In the genomic region with DNA sequence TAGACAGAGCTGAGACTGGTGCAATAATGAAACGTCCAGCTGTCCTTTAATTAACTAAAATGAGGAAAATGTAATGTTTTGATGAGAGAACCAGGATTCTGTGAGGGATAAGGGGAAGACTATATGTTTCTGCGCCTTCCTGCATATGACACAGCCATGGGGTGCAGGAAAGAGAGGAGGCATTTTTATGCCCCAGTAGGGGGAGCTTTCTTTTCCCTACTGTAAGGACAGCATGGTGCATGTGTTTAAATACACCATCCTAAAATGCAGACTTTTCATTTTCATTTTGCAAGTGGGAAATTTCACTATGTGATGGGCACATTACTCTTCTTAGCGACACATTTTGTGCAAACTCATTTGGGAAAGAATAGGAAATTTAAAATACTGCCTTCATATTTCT, we compare ENCODE assay signal across 1 cellular context.
TF ChIP-seq lines count a peak whose summit lies in the region.

No MANE protein-coding gene starts in this region.

TF ChIP-seq in H1, 55 proteins besides CTCF, POLR2A, EP300 and RAD21 (continued from another document):
- TF ChIP-seq, protein P1, sequence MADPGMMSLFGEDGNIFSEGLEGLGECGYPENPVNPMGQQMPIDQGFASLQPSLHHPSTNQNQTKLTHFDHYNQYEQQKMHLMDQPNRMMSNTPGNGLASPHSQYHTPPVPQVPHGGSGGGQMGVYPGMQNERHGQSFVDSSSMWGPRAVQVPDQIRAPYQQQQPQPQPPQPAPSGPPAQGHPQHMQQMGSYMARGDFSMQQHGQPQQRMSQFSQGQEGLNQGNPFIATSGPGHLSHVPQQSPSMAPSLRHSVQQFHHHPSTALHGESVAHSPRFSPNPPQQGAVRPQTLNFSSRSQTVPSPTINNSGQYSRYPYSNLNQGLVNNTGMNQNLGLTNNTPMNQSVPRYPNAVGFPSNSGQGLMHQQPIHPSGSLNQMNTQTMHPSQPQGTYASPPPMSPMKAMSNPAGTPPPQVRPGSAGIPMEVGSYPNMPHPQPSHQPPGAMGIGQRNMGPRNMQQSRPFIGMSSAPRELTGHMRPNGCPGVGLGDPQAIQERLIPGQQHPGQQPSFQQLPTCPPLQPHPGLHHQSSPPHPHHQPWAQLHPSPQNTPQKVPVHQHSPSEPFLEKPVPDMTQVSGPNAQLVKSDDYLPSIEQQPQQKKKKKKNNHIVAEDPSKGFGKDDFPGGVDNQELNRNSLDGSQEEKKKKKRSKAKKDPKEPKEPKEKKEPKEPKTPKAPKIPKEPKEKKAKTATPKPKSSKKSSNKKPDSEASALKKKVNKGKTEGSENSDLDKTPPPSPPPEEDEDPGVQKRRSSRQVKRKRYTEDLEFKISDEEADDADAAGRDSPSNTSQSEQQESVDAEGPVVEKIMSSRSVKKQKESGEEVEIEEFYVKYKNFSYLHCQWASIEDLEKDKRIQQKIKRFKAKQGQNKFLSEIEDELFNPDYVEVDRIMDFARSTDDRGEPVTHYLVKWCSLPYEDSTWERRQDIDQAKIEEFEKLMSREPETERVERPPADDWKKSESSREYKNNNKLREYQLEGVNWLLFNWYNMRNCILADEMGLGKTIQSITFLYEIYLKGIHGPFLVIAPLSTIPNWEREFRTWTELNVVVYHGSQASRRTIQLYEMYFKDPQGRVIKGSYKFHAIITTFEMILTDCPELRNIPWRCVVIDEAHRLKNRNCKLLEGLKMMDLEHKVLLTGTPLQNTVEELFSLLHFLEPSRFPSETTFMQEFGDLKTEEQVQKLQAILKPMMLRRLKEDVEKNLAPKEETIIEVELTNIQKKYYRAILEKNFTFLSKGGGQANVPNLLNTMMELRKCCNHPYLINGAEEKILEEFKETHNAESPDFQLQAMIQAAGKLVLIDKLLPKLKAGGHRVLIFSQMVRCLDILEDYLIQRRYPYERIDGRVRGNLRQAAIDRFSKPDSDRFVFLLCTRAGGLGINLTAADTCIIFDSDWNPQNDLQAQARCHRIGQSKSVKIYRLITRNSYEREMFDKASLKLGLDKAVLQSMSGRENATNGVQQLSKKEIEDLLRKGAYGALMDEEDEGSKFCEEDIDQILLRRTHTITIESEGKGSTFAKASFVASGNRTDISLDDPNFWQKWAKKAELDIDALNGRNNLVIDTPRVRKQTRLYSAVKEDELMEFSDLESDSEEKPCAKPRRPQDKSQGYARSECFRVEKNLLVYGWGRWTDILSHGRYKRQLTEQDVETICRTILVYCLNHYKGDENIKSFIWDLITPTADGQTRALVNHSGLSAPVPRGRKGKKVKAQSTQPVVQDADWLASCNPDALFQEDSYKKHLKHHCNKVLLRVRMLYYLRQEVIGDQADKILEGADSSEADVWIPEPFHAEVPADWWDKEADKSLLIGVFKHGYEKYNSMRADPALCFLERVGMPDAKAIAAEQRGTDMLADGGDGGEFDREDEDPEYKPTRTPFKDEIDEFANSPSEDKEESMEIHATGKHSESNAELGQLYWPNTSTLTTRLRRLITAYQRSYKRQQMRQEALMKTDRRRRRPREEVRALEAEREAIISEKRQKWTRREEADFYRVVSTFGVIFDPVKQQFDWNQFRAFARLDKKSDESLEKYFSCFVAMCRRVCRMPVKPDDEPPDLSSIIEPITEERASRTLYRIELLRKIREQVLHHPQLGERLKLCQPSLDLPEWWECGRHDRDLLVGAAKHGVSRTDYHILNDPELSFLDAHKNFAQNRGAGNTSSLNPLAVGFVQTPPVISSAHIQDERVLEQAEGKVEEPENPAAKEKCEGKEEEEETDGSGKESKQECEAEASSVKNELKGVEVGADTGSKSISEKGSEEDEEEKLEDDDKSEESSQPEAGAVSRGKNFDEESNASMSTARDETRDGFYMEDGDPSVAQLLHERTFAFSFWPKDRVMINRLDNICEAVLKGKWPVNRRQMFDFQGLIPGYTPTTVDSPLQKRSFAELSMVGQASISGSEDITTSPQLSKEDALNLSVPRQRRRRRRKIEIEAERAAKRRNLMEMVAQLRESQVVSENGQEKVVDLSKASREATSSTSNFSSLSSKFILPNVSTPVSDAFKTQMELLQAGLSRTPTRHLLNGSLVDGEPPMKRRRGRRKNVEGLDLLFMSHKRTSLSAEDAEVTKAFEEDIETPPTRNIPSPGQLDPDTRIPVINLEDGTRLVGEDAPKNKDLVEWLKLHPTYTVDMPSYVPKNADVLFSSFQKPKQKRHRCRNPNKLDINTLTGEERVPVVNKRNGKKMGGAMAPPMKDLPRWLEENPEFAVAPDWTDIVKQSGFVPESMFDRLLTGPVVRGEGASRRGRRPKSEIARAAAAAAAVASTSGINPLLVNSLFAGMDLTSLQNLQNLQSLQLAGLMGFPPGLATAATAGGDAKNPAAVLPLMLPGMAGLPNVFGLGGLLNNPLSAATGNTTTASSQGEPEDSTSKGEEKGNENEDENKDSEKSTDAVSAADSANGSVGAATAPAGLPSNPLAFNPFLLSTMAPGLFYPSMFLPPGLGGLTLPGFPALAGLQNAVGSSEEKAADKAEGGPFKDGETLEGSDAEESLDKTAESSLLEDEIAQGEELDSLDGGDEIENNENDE (IDR thresholded peaks at IDR 0.05; ENCODE audit: insufficient replicate concordance, low read length), result no peak
- TF ChIP-seq PHF8 (conservative IDR thresholded peaks at IDR 0.05; ENCODE audit: low read depth, low read length), result no peak
- TF ChIP-seq NRF1 (IDR thresholded peaks at IDR 0.05; ENCODE audit: low read depth, low read length), result no peak
- no peak for TF ChIP-seq MAFK (IDR thresholded peaks at IDR 0.05; ENCODE audit: low read depth, low read length)
- TF ChIP-seq, protein P2, sequence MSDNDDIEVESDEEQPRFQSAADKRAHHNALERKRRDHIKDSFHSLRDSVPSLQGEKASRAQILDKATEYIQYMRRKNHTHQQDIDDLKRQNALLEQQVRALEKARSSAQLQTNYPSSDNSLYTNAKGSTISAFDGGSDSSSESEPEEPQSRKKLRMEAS (IDR thresholded peaks at IDR 0.05), result no peak
- TF ChIP-seq, protein P3, sequence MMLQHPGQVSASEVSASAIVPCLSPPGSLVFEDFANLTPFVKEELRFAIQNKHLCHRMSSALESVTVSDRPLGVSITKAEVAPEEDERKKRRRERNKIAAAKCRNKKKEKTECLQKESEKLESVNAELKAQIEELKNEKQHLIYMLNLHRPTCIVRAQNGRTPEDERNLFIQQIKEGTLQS (IDR thresholded peaks at IDR 0.05; ENCODE audit: insufficient read depth, low read depth, low read length), result no peak
- no peak for TF ChIP-seq HDAC2 (IDR thresholded peaks at IDR 0.05; ENCODE audit: borderline replicate concordance in 1 of 2, low read depth in 2 of 2, low read length in 2 of 2)
- TF ChIP-seq SP1 (IDR thresholded peaks at IDR 0.05; ENCODE audit: low read depth, low read length), result no peak
- no peak for TF ChIP-seq BACH1 (IDR thresholded peaks at IDR 0.05; ENCODE audit: low read length)
- no peak for TF ChIP-seq CEBPB (IDR thresholded peaks at IDR 0.05; ENCODE audit: low read depth, low read length)
- TF ChIP-seq KDM5A (IDR thresholded peaks at IDR 0.05; ENCODE audit: low read length), result no peak
- no peak for TF ChIP-seq CREB1 (IDR thresholded peaks at IDR 0.05)
- TF ChIP-seq YY1 (IDR thresholded peaks at IDR 0.05; ENCODE audit: low read depth, low read length), result no peak
